28 cellular contexts compared by ENCODE assay signal in genomic region chr15:45147606-45148005, GRCh38. TPM values are rescaled to one million over a fixed set of nuclear protein-coding genes. Genes with fewer than 3 reads are reported as not detected.
"Had no signal": no experiment of that assay in that cellular context is flagged by ENCODE, and none has a peak within 500 bp of the region (broad histone marks: within the 10 kb centered on the region; RNA-seq: fewer than 3 reads in every experiment).

No MANE protein-coding gene starts in this region.

- H3K4me1 Mint-ChIP-seq: stimulated activated naive B cell treated with anti-CD40 and anti-IgM and Interleukin-4, amounts not matched to agents 10 μg/mL and 1 μg/mL and 100 μg/mL, for 72 hours had no signal

- H3K4me3 Mint-ChIP-seq: natural killer cell; neural progenitor cell; stimulated activated naive B cell treated with anti-CD40 and anti-IgM and Interleukin-4, amounts not matched to agents 10 μg/mL and 1 μg/mL and 100 μg/mL, for 72 hours had no signal

- H3K27ac Mint-ChIP-seq: natural killer cell; neural progenitor cell; stimulated activated naive B cell treated with anti-CD40 and anti-IgM and Interleukin-4, amounts not matched to agents 10 μg/mL and 1 μg/mL and 100 μg/mL, for 72 hours had no signal

- H3K36me3 ChIP-seq: colonic mucosa, neural progenitor cell, pancreas, right lobe of liver, thoracic aorta, transverse colon had no signal

- ATAC-seq: heart left ventricle; left lobe of liver; natural killer cell; pancreas; psoas muscle; right lobe of liver; stimulated activated naive B cell treated with anti-CD40 and anti-IgM and Interleukin-4, amounts not matched to agents 10 μg/mL and 1 μg/mL and 100 μg/mL, for 72 hours had no signal

- H3K4me3 ChIP-seq: colonic mucosa, heart left ventricle, neural progenitor cell, pancreas, psoas muscle, right lobe of liver, stomach, thoracic aorta, transverse colon had no signal

- H3K9me3 ChIP-seq: colonic mucosa, heart left ventricle, pancreas, psoas muscle, right lobe of liver, stomach, thoracic aorta, transverse colon had no signal

- H3K9me3 Mint-ChIP-seq: natural killer cell; neural progenitor cell; stimulated activated naive B cell treated with anti-CD40 and anti-IgM and Interleukin-4, amounts not matched to agents 10 μg/mL and 1 μg/mL and 100 μg/mL, for 72 hours had no signal

- H3K27ac ChIP-seq: colonic mucosa, heart left ventricle, neural progenitor cell, pancreas, psoas muscle, right lobe of liver, thoracic aorta, transverse colon had no signal

- H3K4me1 ChIP-seq: colonic mucosa, heart left ventricle, pancreas, psoas muscle, right lobe of liver, transverse colon had no signal

- DNase-seq: colonic mucosa; dermis blood vessel endothelial cell; erythroblast; heart left ventricle; hippocampal formation; kidney glomerular epithelial cell; natural killer cell; occipital lobe; psoas muscle; retina; stimulated activated CD4-positive, alpha-beta T cell treated with anti-CD3 and anti-CD28 coated beads, Interleukin-2, amount 100 ng/mL, for 24 hours; stimulated activated CD4-positive, alpha-beta T cell treated with anti-CD3 and anti-CD28 coated beads, Interleukin-4, amount 100 ng/mL, for 4 hours; stimulated activated naive B cell treated with anti-CD40 and anti-IgM and Interleukin-4, amounts not matched to agents 10 μg/mL and 1 μg/mL and 100 μg/mL, for 72 hours; stomach; substantia nigra; transverse colon had no signal

- H3K27me3 ChIP-seq: colonic mucosa, pancreas, right lobe of liver, stomach, transverse colon had no signal

- H3K36me3 Mint-ChIP-seq: natural killer cell, neural progenitor cell had no signal

RNA-seq across cellular contexts. Expression of gene DUOX1, which starts 17.8 kb away (rescaled TPM):
- total RNA-seq: dermis blood vessel endothelial cell, fibroblast of lung, frontal cortex, glomerular endothelial cell, myocyte, occipital lobe had no signal
- polyA plus RNA-seq: fibroblast of lung had no signal

RNA-seq across cellular contexts. Expression of gene DUOXA1, which starts 17.9 kb away (rescaled TPM):
- total RNA-seq: cerebellum, dermis blood vessel endothelial cell, fibroblast of lung, frontal cortex, glomerular endothelial cell, left lobe of liver, myocyte, right lobe of liver had no signal
- polyA plus RNA-seq: fibroblast of lung had no signal

RNA-seq across cellular contexts. Expression of gene DUOXA2, which starts 33.5 kb away (rescaled TPM):
- total RNA-seq: cerebellum, dermis blood vessel endothelial cell, fibroblast of lung, frontal cortex, glomerular endothelial cell, heart left ventricle, left lobe of liver, lower leg skin, mammary epithelial cell, myocyte, natural killer cell, occipital lobe, psoas muscle, thoracic aorta had no signal
- polyA plus RNA-seq: fibroblast of lung, mammary epithelial cell had no signal

RNA-seq across cellular contexts. Expression of gene DUOX2, which starts 33.6 kb away (rescaled TPM):
- total RNA-seq: cerebellum, dermis blood vessel endothelial cell, fibroblast of lung, frontal cortex, glomerular endothelial cell, myocyte, occipital lobe had no signal
- polyA plus RNA-seq: fibroblast of lung had no signal
